29 cellular contexts compared by ENCODE assay signal in the genomic region with DNA sequence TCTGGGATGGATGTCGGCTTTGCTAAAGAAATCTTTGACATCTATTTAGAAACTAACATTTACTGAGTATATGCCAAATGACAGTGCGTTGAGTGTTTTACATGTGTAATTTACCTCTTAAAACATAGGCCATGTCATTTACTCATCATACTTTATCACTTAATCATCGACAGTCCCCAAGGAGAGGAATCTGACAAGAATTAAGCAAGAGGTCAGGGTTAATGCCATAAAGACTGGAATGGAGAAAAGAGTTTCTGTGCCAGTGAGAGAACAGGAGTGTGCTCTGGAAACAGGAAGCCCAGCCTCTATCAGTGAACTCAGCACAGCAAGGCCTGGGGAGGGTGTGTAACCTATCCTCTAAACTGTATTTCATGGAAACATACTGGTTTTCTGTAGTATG. TPM values are rescaled to one million over a fixed set of nuclear protein-coding genes. Genes with fewer than 3 reads are reported as not detected.
"Had no signal": no experiment of that assay in that cellular context is flagged by ENCODE, and none has a peak within 500 bp of the region (broad histone marks: within the 10 kb centered on the region; RNA-seq: fewer than 3 reads in every experiment).

No MANE protein-coding gene starts in this region.

- H3K9me3 ChIP-seq: breast epithelium, Peyer's patch had no signal

- H3K27ac ChIP-seq: breast epithelium, Peyer's patch, VCaP had no signal

- H3K4me3 ChIP-seq: breast epithelium, K562, Peyer's patch had no signal

- ATAC-seq: activated T-helper 17 cell treated with anti-CD3 and anti-CD28 coated beads, Interleukin-2, amount 50 U/mL, for 72 hours; K562; T-helper 17 cell had no signal

- H3K4me1 ChIP-seq: breast epithelium, Peyer's patch had no signal

- DNase-seq: activated CD4-positive, alpha-beta memory T cell treated with anti-CD3 and anti-CD28 coated beads for 36 hours; activated CD4-positive, alpha-beta T cell treated with anti-CD3 and anti-CD28 coated beads, Interleukin-2, amount 10 ng/mL, durations not matched to agents 7 days and 5 days; activated CD4-positive, CD25-positive, alpha-beta regulatory T cell; activated CD8-positive, alpha-beta memory T cell treated with anti-CD3 and anti-CD28 coated beads for 24 hours; activated gamma-delta T cell treated with Interleukin-2 at 50 U/mL for 16 hours; activated naive CD4-positive, alpha-beta T cell treated with anti-CD3 and anti-CD28 coated beads, Interleukin-2, amount 50 U/mL, for 16 hours; activated naive CD8-positive, alpha-beta T cell treated with anti-CD3 and anti-CD28 coated beads, Interleukin-2, amount 10 ng/mL, durations not matched to agents 7 days and 5 days; activated T-cell treated with anti-CD3 and anti-CD28 coated beads for 4 hours; activated T-cell treated with anti-CD3 and anti-CD28 coated beads, Interleukin-2, amount 50 U/mL, for 48 hours; aorta; caudate nucleus; Karpas-422; NCI-H1048; NCI-H146; NCI-H187 treated with DMSO at 0.1 percent for 48 hours; NCI-H2081 treated with DMSO at 0.1 percent for 48 hours; NCI-H2171; NCI-H2227 treated with DMSO at 0.1 percent for 48 hours; NCI-H446 treated with DMSO at 0.1 percent for 48 hours; NCI-H526 treated with DMSO at 0.1 percent for 48 hours; NCI-H82; Peyer's patch; SHP77 treated with DMSO at 0.1 percent for 48 hours; T-helper 17 cell; T1000 had no signal

- FAIRE-seq: K562 had no signal

- H3K36me3 ChIP-seq: breast epithelium, Peyer's patch had no signal

- H3K27me3 ChIP-seq: Peyer's patch had no signal

RNA-seq across cellular contexts. Expression of a gene that starts 28.0 kb away (rescaled TPM):
- polyA plus RNA-seq: K562 had no signal
